ENCODE assay signal across 1 cellular context in the genomic region with DNA sequence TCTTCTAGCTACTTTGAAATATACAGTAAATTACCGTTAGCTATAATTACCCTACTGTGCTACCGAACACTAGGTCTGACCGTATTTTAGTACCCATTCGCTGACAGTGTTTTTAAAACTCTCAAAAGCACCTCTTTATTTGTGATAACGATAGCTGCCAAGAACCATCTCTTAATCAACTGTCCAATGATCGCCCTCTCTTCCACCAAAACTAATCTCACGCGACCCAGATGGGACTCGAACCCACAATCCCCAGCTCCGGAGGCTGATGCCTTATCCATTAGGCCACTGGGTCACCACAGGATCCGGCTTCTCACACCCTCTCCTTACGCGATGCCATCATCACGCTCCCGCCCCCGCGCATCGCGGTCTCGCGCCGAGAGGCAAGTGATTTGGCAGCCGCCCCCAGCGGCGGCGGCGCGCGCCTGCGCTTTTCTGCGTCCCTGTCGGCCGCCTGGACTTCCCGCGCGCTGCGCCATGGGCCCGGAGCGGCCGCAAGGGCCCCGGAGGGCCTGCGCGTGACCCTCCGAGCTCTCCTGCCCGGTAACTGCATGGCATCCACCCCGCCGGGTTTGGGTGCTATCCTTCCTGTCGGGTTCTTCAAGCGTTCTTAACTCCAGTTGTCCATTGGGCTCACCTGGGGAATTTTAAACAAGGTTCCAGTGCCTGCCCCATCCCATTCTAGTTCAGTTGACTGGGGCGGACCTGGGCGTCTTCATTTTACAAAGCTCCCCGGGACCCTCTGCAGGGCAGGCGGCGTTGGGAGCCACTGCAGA.
A peak's percentile ranks its signal among the peaks of the same experiment; 100 is the strongest.
TF ChIP-seq lines count a peak whose summit lies in the region.

No MANE protein-coding gene starts in this region.

TF ChIP-seq in A549, 52 proteins besides CTCF, POLR2A, EP300 and RAD21 (continued from another document):
- TF ChIP-seq, protein P1, sequence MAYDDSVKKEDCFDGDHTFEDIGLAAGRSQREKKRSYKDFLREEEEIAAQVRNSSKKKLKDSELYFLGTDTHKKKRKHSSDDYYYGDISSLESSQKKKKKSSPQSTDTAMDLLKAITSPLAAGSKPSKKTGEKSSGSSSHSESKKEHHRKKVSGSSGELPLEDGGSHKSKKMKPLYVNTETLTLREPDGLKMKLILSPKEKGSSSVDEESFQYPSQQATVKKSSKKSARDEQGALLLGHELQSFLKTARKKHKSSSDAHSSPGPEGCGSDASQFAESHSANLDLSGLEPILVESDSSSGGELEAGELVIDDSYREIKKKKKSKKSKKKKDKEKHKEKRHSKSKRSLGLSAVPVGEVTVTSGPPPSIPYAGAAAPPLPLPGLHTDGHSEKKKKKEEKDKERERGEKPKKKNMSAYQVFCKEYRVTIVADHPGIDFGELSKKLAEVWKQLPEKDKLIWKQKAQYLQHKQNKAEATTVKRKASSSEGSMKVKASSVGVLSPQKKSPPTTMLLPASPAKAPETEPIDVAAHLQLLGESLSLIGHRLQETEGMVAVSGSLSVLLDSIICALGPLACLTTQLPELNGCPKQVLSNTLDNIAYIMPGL (CRISPR knock-in tag; IDR thresholded peaks at IDR 0.05; ENCODE audit: borderline replicate concordance) = peak; percentile 93; the same call in 1 of the 2 replicates
- TF ChIP-seq MAFK (IDR thresholded peaks at IDR 0.05; ENCODE audit: partially characterized antibody) (no peak), ZC3H11A (IDR thresholded peaks at IDR 0.05) (no peak), CHD4 (IDR thresholded peaks at IDR 0.05; ENCODE audit: borderline replicate concordance) (no peak; the same call in 1 of the 2 replicates), ESRRA (IDR thresholded peaks at IDR 0.05; ENCODE audit: borderline replicate concordance, low read length) (peak; percentile 71), BHLHE40 (IDR thresholded peaks at IDR 0.05; ENCODE audit: low read depth, low read length) (no peak), RFX5 (IDR thresholded peaks at IDR 0.05) (0 out of 2 replicates have a peak, but pooled peaks have one; percentile 20), CBX2 (IDR thresholded peaks at IDR 0.05; ENCODE audit: borderline replicate concordance, low read depth) (no peak), PHF8 (IDR thresholded peaks at IDR 0.05; ENCODE audit: borderline replicate concordance, low read depth) (peak; percentile 93), MYC (IDR thresholded peaks at IDR 0.05; ENCODE audit: borderline replicate concordance, low read length) (peak; percentile 64; the same call in 1 of the 2 replicates), EHMT2 (IDR thresholded peaks at IDR 0.05; ENCODE audit: low read depth) (no peak), JUNB (IDR thresholded peaks at IDR 0.05) (no peak), HOXB5 (CRISPR knock-in tag; IDR thresholded peaks at IDR 0.05) (peak; percentile 59; the same call in 1 of the 2 replicates), EHF (CRISPR knock-in tag; IDR thresholded peaks at IDR 0.05) (peak; percentile 79; the same call in 1 of the 2 replicates), FOXS1 (CRISPR knock-in tag; IDR thresholded peaks at IDR 0.05) (peak; percentile 10; the same call in 1 of the 2 replicates), FOSL2 (IDR thresholded peaks at IDR 0.05) (no peak), FOSL2 (CRISPR knock-in tag; IDR thresholded peaks at IDR 0.05) (peak; percentile 22; the same call in 1 of the 2 replicates), RNF2 (IDR thresholded peaks at IDR 0.05; ENCODE audit: borderline replicate concordance, low read depth) (0 out of 2 replicates have a peak, but pooled peaks have one; percentile 27), KDM5A (IDR thresholded peaks at IDR 0.05) (no peak), MAZ (IDR thresholded peaks at IDR 0.05; ENCODE audit: borderline replicate concordance, low read depth, low read length) (peak; percentile 96; the same call in 1 of the 2 replicates), KDM1A (IDR thresholded peaks at IDR 0.05; ENCODE audit: low read depth) (no peak), TFCP2L1 (CRISPR knock-in tag; IDR thresholded peaks at IDR 0.05) (no peak), ZFP36 (IDR thresholded peaks at IDR 0.05; ENCODE audit: borderline replicate concordance, partially characterized antibody) (no peak), HDAC2 (IDR thresholded peaks at IDR 0.05) (no peak), SMC3 (IDR thresholded peaks at IDR 0.05) (peak; percentile 53), NR3C1 (IDR thresholded peaks at IDR 0.05) (no peak), HOXA7 (CRISPR knock-in tag; IDR thresholded peaks at IDR 0.05) (no peak), CEBPB (IDR thresholded peaks at IDR 0.05) (peak in 1 of 2 experiments; percentile 74; a peak in 2 of 4 replicates), FOSB (CRISPR knock-in tag; IDR thresholded peaks at IDR 0.05) (0 out of 2 replicates have a peak, but pooled peaks have one; percentile 6), RCOR1 (IDR thresholded peaks at IDR 0.05; ENCODE audit: low read depth, low read length) (no peak), JUN (IDR thresholded peaks at IDR 0.05) (peak; percentile 83 to 88), POLR2AphosphoS2 (conservative IDR thresholded peaks at IDR 0.05; ENCODE audit: low read length) (no peak), ZSCAN20 (CRISPR knock-in tag; IDR thresholded peaks at IDR 0.05) (no peak), GATA3 (IDR thresholded peaks at IDR 0.05; ENCODE audit: borderline replicate concordance) (0 out of 2 replicates have a peak, but pooled peaks have one; percentile 38)
- TF ChIP-seq, protein P2, sequence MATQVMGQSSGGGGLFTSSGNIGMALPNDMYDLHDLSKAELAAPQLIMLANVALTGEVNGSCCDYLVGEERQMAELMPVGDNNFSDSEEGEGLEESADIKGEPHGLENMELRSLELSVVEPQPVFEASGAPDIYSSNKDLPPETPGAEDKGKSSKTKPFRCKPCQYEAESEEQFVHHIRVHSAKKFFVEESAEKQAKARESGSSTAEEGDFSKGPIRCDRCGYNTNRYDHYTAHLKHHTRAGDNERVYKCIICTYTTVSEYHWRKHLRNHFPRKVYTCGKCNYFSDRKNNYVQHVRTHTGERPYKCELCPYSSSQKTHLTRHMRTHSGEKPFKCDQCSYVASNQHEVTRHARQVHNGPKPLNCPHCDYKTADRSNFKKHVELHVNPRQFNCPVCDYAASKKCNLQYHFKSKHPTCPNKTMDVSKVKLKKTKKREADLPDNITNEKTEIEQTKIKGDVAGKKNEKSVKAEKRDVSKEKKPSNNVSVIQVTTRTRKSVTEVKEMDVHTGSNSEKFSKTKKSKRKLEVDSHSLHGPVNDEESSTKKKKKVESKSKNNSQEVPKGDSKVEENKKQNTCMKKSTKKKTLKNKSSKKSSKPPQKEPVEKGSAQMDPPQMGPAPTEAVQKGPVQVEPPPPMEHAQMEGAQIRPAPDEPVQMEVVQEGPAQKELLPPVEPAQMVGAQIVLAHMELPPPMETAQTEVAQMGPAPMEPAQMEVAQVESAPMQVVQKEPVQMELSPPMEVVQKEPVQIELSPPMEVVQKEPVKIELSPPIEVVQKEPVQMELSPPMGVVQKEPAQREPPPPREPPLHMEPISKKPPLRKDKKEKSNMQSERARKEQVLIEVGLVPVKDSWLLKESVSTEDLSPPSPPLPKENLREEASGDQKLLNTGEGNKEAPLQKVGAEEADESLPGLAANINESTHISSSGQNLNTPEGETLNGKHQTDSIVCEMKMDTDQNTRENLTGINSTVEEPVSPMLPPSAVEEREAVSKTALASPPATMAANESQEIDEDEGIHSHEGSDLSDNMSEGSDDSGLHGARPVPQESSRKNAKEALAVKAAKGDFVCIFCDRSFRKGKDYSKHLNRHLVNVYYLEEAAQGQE (IDR thresholded peaks at IDR 0.05) = peak; percentile 55
- TF ChIP-seq, protein P3, sequence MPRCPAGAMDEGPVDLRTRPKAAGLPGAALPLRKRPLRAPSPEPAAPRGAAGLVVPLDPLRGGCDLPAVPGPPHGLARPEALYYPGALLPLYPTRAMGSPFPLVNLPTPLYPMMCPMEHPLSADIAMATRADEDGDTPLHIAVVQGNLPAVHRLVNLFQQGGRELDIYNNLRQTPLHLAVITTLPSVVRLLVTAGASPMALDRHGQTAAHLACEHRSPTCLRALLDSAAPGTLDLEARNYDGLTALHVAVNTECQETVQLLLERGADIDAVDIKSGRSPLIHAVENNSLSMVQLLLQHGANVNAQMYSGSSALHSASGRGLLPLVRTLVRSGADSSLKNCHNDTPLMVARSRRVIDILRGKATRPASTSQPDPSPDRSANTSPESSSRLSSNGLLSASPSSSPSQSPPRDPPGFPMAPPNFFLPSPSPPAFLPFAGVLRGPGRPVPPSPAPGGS (IDR thresholded peaks at IDR 0.05) = peak; percentile 82; the same call in 1 of the 3 replicates
- TF ChIP-seq, protein P4, sequence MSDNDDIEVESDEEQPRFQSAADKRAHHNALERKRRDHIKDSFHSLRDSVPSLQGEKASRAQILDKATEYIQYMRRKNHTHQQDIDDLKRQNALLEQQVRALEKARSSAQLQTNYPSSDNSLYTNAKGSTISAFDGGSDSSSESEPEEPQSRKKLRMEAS (IDR thresholded peaks at IDR 0.05) = peak; percentile 96
- TF ChIP-seq, protein P5, sequence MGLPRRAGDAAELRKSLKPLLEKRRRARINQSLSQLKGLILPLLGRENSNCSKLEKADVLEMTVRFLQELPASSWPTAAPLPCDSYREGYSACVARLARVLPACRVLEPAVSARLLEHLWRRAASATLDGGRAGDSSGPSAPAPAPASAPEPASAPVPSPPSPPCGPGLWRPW (IDR thresholded peaks at IDR 0.05) = no peak
